Comparison of ENCODE assay signal across 8 cellular contexts in genomic region chr1:58155418-58156123, GRCh38.
DNase-seq lines count a peak whose midpoint lies in the region; ATAC-seq, FAIRE-seq and TF ChIP-seq lines count a peak whose summit lies in the region.

No MANE protein-coding gene starts in this region.

- TF ChIP-seq POLR2A in prostate gland (IDR thresholded peaks at IDR 0.05) = no peak

- no peak overlapping the region for H3K27ac ChIP-seq in Panc1 (ENCODE audit: low read length)
- no peak overlapping the region for H3K27ac ChIP-seq in prostate gland

- in situ Hi-C loops in Panc1 (cut with HindIII; ENCODE audit: low pct_unique_long_range_greater_than_20kb, low sequenced_read_pairs) = no loop called here

- ATAC-seq in HG02610 (IDR thresholded peaks at IDR 0.05; ENCODE audit: unreplicated experiment) (peak; percentile 80), Panc1 (no peak), left ventricle myocardium superior (peak; percentile 94), HG02678 (IDR thresholded peaks at IDR 0.05; ENCODE audit: unreplicated experiment) (no peak)

- CTCF ChIA-PET in Panc1 (lab: Charles Lee) = no interaction called here

- H3K36me3 ChIP-seq in Panc1 (ENCODE audit: control insufficient read depth, insufficient read depth, low read length) (no peaks in the 10 kb centered on the region), prostate gland (no peaks in the 10 kb centered on the region)

- H3K9me3 ChIP-seq in Panc1 (ENCODE audit: control insufficient read depth, insufficient read depth, low read depth, low read length) (no peaks in the 10 kb centered on the region), prostate gland (no peaks in the 10 kb centered on the region)

- H3K4me3 ChIP-seq in Panc1 (ENCODE audit: low read depth in 2 of 2, low read length in 2 of 2) (no peak overlapping the region), prostate gland (no peak overlapping the region)

- WGBS in prostate gland = 59% methylated on average over 7 of the region's 7 CpGs

- peak; percentile 7 for DNase-seq in ELR (ENCODE audit: low read depth)
- no peak for DNase-seq in Panc1 (ENCODE audit: low read depth, low spot score)
- DNase-seq in left ventricle myocardium superior = peak; percentile 58
- DNase-seq in frontal cortex (ENCODE audit: low spot score in 2 of 2) = no peak
- no peak for DNase-seq in stimulated activated CD4-positive, alpha-beta T cell treated with anti-CD3 and anti-CD28 coated beads, Interleukin-2, amount 100 ng/mL, for 48 hours
- no peak for DNase-seq in prostate gland (ENCODE audit: low spot score)

- BruUV-seq in Panc1 (replicated peaks; lab: Mats Ljungman, UMichigan) = no TSS peak

- H3K4me1 ChIP-seq in Panc1 (ENCODE audit: control insufficient read depth, insufficient read depth, low read length) = no peaks in the 10 kb centered on the region
- H3K4me1 ChIP-seq in prostate gland (replicated peaks) = no peaks in the 10 kb centered on the region

- FAIRE-seq in frontal cortex (lab: Jason Lieb, UNC) = no peak

- TF ChIP-seq CTCF in Panc1 (IDR thresholded peaks at IDR 0.05) (peak; percentile 41), prostate gland (IDR thresholded peaks at IDR 0.05) (no peak)

- intact Hi-C loops in Panc1 (cut with micrococcal nuclease; ENCODE audit: unreplicated experiment) = no loop called here
- intact Hi-C loops in left ventricle myocardium superior (cut with micrococcal nuclease) = no loop called here
- intact Hi-C loops in prostate gland (cut with DNase I) = no loop called here

- no peaks in the 10 kb centered on the region for H3K27me3 ChIP-seq in Panc1 (ENCODE audit: control insufficient read depth, insufficient read depth, low read length)
- no peaks in the 10 kb centered on the region for H3K27me3 ChIP-seq in prostate gland (replicated peaks; ENCODE audit: insufficient read depth)

- POLR2A ChIA-PET in Panc1 (lab: Charles Lee) = no interaction called here

Comparison
In these comparisons a context has a peak if more than half of its experiments do, and no peak if none do; other contexts are left out.
1. DNase-seq: peak in ELR (single experiment) and left ventricle myocardium superior (single experiment); none in Panc1 (single experiment), frontal cortex (0 of 2), stimulated activated CD4-positive, alpha-beta T cell treated with anti-CD3 and anti-CD28 coated beads, Interleukin-2, amount 100 ng/mL, for 48 hours (0 of 2) and prostate gland (single experiment).
2. ATAC-seq: peak in HG02610 (single experiment) and left ventricle myocardium superior (single experiment); none in Panc1 (single experiment) and HG02678 (single experiment).